8 cellular contexts compared by ENCODE assay signal in genomic region chr9:42470577-42470976, GRCh38.
DNase-seq lines count a peak whose midpoint lies in the region; FAIRE-seq and TF ChIP-seq lines count a peak whose summit lies in the region.
"Not testable (repeated sequence)": the region's sequence is repeated elsewhere in the genome, so short reads cannot be mapped to it uniquely, and the experiment has no call there.

No MANE protein-coding gene starts in this region.

- H3K9me3 ChIP-seq in kidney (ENCODE audit: control insufficient read depth in 1 of 2, low read length in 2 of 2) = not testable (repeated sequence)

- TF ChIP-seq CTCF in C4-2B (conservative IDR thresholded peaks at IDR 0.05) = peak; percentile 62
- peak; percentile 69 for TF ChIP-seq CTCF in GM12873 (IDR thresholded peaks at IDR 0.05; ENCODE audit: insufficient read depth, low read depth, low read length, missing control alignments)
- peak; percentile 29 to 44 for TF ChIP-seq CTCF in brain (conservative IDR thresholded peaks at IDR 0.05)
- TF ChIP-seq CTCF in fibroblast of pulmonary artery (IDR thresholded peaks at IDR 0.05; ENCODE audit: low read length, missing control alignments) = peak; percentile 57
- peak; percentile 56 for TF ChIP-seq CTCF in kidney (IDR thresholded peaks at IDR 0.05; ENCODE audit: borderline replicate concordance, extremely low read depth, insufficient read depth)
- peak; percentile 73 for TF ChIP-seq CTCF in retinal pigment epithelial cell (conservative IDR thresholded peaks at IDR 0.05; ENCODE audit: low read depth, low read length)

- intact Hi-C loops in kidney (cut with DNase I) = not testable (repeated sequence)

- H3K9me3 Mint-ChIP-seq in brain = not testable (repeated sequence)

- not testable (repeated sequence) for H3K4me3 ChIP-seq in fibroblast of pulmonary artery (replicated peaks; ENCODE audit: low read depth, low read length); kidney (ENCODE audit: low read length in 2 of 2); retinal pigment epithelial cell (ENCODE audit: low read length)

- H3K36me3 Mint-ChIP-seq in brain = not testable (repeated sequence)

- DNase-seq in Kasumi-1 (lab: John Stamatoyannopoulos, UW) (peak; percentile 9 to 51), RKO (ENCODE audit: low spot score) (peak; percentile 15), fibroblast of pulmonary artery (ENCODE audit: low read depth) (peak; percentile 38)
- DNase-seq in kidney; retinal pigment epithelial cell (ENCODE audit: low read depth): not testable (repeated sequence)

- not testable (repeated sequence) for H3K4me1 ChIP-seq in kidney (ENCODE audit: control insufficient read depth in 1 of 2, insufficient read depth in 1 of 2, low read depth in 1 of 2, low read length in 2 of 2)

- H3K9ac ChIP-seq in kidney (ENCODE audit: low read length in 2 of 2) = not testable (repeated sequence)

- not testable (repeated sequence) for H3K36me3 ChIP-seq in kidney (ENCODE audit: control insufficient read depth in 1 of 2, insufficient read depth in 2 of 2, low read length in 2 of 2)

- not testable (repeated sequence) for H3K27me3 Mint-ChIP-seq in brain

- FAIRE-seq in kidney (lab: Jason Lieb, UNC) = not testable (repeated sequence)

- not testable (repeated sequence) for H3K4me1 Mint-ChIP-seq in brain

- H3K27ac ChIP-seq in C4-2B; kidney (ENCODE audit: low read depth in 2 of 2, low read length in 2 of 2): not testable (repeated sequence)

- H3K27ac Mint-ChIP-seq in brain = not testable (repeated sequence)

- not testable (repeated sequence) for H3K4me3 Mint-ChIP-seq in brain
